ENCODE assay signal across 8 cellular contexts in the genomic region with DNA sequence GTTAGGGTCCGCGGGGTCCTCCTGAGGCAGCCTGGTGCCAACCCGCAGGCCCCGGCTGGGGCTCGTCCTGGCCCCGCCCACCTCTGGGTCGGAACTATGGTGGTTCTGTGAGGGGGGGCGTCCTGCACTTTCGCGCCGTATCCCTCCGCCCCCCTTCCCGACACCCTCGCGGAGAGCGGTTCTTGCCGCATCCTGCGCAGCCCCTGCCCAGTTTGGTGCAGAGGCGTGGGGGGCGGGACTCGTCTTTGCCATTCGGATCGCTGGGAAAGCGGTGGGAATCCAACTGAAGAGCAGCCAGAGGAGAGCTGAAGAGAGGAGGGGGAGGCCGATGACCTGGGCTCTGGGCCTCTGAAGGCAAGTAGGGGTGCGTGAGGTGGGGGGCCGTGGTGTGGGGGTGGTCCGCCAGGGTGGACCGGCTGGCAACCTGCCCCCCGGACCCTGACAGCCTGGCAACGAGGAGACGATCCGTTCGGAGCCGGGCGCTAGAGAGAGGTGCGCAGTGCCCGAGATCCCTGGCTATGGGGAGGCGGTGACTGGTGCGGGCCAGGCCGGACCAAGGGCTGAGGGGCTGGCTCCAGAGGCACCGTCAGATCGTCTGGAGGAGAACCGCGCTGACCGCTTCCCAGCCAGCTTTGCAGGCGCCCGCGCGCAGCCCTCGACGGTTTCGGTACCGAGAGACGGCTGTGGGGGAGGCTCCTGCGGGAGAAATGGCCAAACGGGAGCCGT. TPM values are rescaled to one million over a fixed set of nuclear protein-coding genes. Genes with fewer than 3 reads are reported as not detected.
DNase-seq lines count a peak whose midpoint lies in the region; ATAC-seq and TF ChIP-seq lines count a peak whose summit lies in the region.

A gene with protein sequence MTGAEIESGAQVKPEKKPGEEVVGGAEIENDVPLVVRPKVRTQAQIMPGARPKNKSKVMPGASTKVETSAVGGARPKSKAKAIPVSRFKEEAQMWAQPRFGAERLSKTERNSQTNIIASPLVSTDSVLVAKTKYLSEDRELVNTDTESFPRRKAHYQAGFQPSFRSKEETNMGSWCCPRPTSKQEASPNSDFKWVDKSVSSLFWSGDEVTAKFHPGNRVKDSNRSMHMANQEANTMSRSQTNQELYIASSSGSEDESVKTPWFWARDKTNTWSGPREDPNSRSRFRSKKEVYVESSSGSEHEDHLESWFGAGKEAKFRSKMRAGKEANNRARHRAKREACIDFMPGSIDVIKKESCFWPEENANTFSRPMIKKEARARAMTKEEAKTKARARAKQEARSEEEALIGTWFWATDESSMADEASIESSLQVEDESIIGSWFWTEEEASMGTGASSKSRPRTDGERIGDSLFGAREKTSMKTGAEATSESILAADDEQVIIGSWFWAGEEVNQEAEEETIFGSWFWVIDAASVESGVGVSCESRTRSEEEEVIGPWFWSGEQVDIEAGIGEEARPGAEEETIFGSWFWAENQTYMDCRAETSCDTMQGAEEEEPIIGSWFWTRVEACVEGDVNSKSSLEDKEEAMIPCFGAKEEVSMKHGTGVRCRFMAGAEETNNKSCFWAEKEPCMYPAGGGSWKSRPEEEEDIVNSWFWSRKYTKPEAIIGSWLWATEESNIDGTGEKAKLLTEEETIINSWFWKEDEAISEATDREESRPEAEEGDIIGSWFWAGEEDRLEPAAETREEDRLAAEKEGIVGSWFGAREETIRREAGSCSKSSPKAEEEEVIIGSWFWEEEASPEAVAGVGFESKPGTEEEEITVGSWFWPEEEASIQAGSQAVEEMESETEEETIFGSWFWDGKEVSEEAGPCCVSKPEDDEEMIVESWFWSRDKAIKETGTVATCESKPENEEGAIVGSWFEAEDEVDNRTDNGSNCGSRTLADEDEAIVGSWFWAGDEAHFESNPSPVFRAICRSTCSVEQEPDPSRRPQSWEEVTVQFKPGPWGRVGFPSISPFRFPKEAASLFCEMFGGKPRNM (N-terminal part only) (plus strand): TSS at position 242 of the 726 bp plus-strand sequence. CDS start 2,431 bp downstream, outside the sequence.

- POLR2A ChIA-PET in BJ (lab: Charles Lee), result no interaction called here

- no peak for DNase-seq in BJ (ENCODE audit: low read depth)
- peak; percentile 63 for DNase-seq in activated CD4-positive, alpha-beta T cell treated with anti-CD3 and anti-CD28 coated beads, Interleukin-2, amount 50 U/mL, for 1 hour
- peak; percentile 31 for DNase-seq in dermis blood vessel endothelial cell
- peak; percentile 47 to 58 (median 57) for DNase-seq in right lobe of liver
- DNase-seq in stimulated activated CD4-positive, alpha-beta T cell treated with anti-CD3 and anti-CD28 coated beads, Interleukin-4, amount 100 ng/mL, for 4 hours, result peak; percentile 44 to 57
- no peak for DNase-seq in foreskin melanocyte
- DNase-seq in GM19238 (ENCODE audit: insufficient read length, low spot score), result no peak

- H3K27ac ChIP-seq in right lobe of liver, result peak within 1 kb of the TSS in 1 of 3 donors; percentile 24

- WGBS in right lobe of liver (ENCODE audit: insufficient coverage, low coverage, low lambda C conversion rate, missing lambda C conversion rate), result 4% methylated on average over 5 of the region's 58 CpGs

- TF ChIP-seq POLR2A in right lobe of liver (IDR thresholded peaks at IDR 0.05), result no peak

- H3K9me3 ChIP-seq in right lobe of liver, result no peaks in the 10 kb centered on the region

- H3K27me3 ChIP-seq in BJ (ENCODE audit: control insufficient read depth, insufficient read depth, low read length) (no peaks in the 10 kb centered on the region), right lobe of liver (no peaks in the 10 kb centered on the region)

- H3K4me3 ChIP-seq in BJ (ENCODE audit: low read depth, low read length) (peak within 1 kb of the TSS; percentile 62), right lobe of liver (peak within 1 kb of the TSS; percentile 38 to 51 (median 47))

- H3K36me3 ChIP-seq in BJ (ENCODE audit: control insufficient read depth, insufficient read depth, low read length), result no peaks in the 10 kb centered on the region
- H3K36me3 ChIP-seq in right lobe of liver, result no peaks in the 10 kb centered on the region

- CTCF ChIA-PET in BJ (lab: Yijun Ruan, JAX), result interaction anchor here (0.7 kb wide), 1 partner anchor 9 kb away, joined by 3 read pairs; no protein-coding TSS in a partner anchor

- peak; percentile 45 for ATAC-seq in HG03354 (IDR thresholded peaks at IDR 0.05; ENCODE audit: poor library complexity, severe bottlenecking, unreplicated experiment)
- ATAC-seq in right lobe of liver, result peak; percentile 66 to 75 (median 70)

- no peaks in the 10 kb centered on the region for H3K4me1 ChIP-seq in right lobe of liver

- intact Hi-C loops in right lobe of liver (cut with DNase I), result no loop called here

- TF ChIP-seq CTCF in BJ (IDR thresholded peaks at IDR 0.05; ENCODE audit: insufficient read depth, low read depth, low read length) (no peak), right lobe of liver (IDR thresholded peaks at IDR 0.05) (no peak)

RNA-seq across cellular contexts. Expression of the gene that starts here (rescaled TPM):
- polyA plus RNA-seq in BJ (2011; rRNA removed), result 0.60 and 1.2 TPM in 2 replicates
- polyA minus RNA-seq in BJ (2011; rRNA and poly(A)+ RNA removed), result 0.71 and 0.82 TPM in 2 replicates
- 0.84 and 2.6 TPM in 2 replicates for total RNA-seq in dermis blood vessel endothelial cell
- total RNA-seq in right lobe of liver, result 1 to 10 TPM in 4 of 6 experiments, under 1 TPM in 2; 0.61 to 1.8 (median 1.4) TPM

Comparison
In these comparisons a context has a peak if more than half of its experiments do, and no peak if none do; other contexts are left out.
1. DNase-seq: peak in activated CD4-positive, alpha-beta T cell treated with anti-CD3 and anti-CD28 coated beads, Interleukin-2, amount 50 U/mL, for 1 hour (single experiment), dermis blood vessel endothelial cell (single experiment), right lobe of liver (3 of 3) and stimulated activated CD4-positive, alpha-beta T cell treated with anti-CD3 and anti-CD28 coated beads, Interleukin-4, amount 100 ng/mL, for 4 hours (2 of 2); none in BJ (single experiment), foreskin melanocyte (single experiment) and GM19238 (single experiment).